ENCODE assay signal across 19 cellular contexts in the genomic region with DNA sequence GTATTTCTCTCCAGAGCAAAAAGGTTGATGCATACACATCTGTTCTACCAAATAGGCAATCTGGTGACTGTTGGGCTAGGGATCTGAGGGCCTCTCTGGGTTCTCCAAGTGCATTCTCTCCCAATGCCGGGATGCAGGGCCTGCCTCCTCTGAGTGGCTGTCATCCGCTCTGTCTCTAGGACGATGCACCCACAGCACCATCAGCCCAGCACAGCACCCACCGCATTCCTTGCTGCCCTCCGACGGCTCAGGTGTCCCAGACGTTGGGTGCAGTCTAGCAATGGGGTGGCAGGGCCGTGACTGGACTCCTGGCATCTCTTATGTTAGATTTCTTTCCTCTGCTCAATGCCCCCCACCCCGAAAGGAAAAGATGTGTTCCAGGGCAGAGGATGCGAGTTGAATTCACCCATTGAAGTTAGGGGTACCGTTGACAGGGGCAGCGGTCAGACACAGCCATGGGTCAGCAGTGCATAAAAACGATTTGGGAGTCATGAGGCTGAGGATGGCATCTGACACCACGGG.
DNase-seq lines count a peak whose midpoint lies in the region; ATAC-seq and TF ChIP-seq lines count a peak whose summit lies in the region.
"Had no signal": no experiment of that assay in that cellular context is flagged by ENCODE, and none has a peak within 500 bp of the region (broad histone marks: within the 10 kb centered on the region; RNA-seq: fewer than 3 reads in every experiment).

No MANE protein-coding gene starts in this region.

- H3K4me1 ChIP-seq in endodermal cell (ENCODE audit: control insufficient read depth, insufficient read depth, low read length) = no peaks in the 10 kb centered on the region
- no peaks in the 10 kb centered on the region for H3K4me1 ChIP-seq in prostate gland (replicated peaks)
- H3K4me1 ChIP-seq in gastrocnemius medialis = no peaks in the 10 kb centered on the region

- CTCF ChIA-PET in activated naive CD4-positive, alpha-beta T cell treated with anti-CD3 and anti-CD28 coated beads, Interleukin-2, amount 10 ng/mL, durations not matched to agents 7 days and 5 days (lab: Charles Lee) = no interaction called here

- no peaks in the 10 kb centered on the region for H3K36me3 ChIP-seq in endodermal cell (ENCODE audit: control insufficient read depth, insufficient read depth, low read length)
- H3K36me3 ChIP-seq in prostate gland = no peaks in the 10 kb centered on the region
- H3K36me3 ChIP-seq in gastrocnemius medialis = no peaks in the 10 kb centered on the region

- H3K27me3 Mint-ChIP-seq in activated naive CD4-positive, alpha-beta T cell treated with anti-CD3 and anti-CD28 coated beads, Interleukin-2, amount 50 U/mL, for 24 hours = peaks cover 18% of the 10 kb centered on the region
- peaks cover 18% of the 10 kb centered on the region for H3K27me3 Mint-ChIP-seq in activated naive CD4-positive, alpha-beta T cell treated with anti-CD3 and anti-CD28 coated beads, Interleukin-2, amount 10 ng/mL, durations not matched to agents 7 days and 5 days
- peaks cover 3% of the 10 kb centered on the region for H3K27me3 Mint-ChIP-seq in endodermal cell (ENCODE audit: insufficient read depth)

- no peaks in the 10 kb centered on the region for H3K4me1 Mint-ChIP-seq in activated naive CD4-positive, alpha-beta T cell treated with anti-CD3 and anti-CD28 coated beads, Interleukin-2, amount 50 U/mL, for 24 hours
- H3K4me1 Mint-ChIP-seq in activated naive CD4-positive, alpha-beta T cell treated with anti-CD3 and anti-CD28 coated beads, Interleukin-2, amount 10 ng/mL, durations not matched to agents 7 days and 5 days = no peaks in the 10 kb centered on the region
- H3K4me1 Mint-ChIP-seq in endodermal cell = peaks cover 14% of the 10 kb centered on the region
- H3K4me1 Mint-ChIP-seq: CD4-positive, alpha-beta memory T cell had no signal

- H3K36me3 Mint-ChIP-seq in activated naive CD4-positive, alpha-beta T cell treated with anti-CD3 and anti-CD28 coated beads, Interleukin-2, amount 50 U/mL, for 24 hours = peaks cover 3% of the 10 kb centered on the region
- no peaks in the 10 kb centered on the region for H3K36me3 Mint-ChIP-seq in activated naive CD4-positive, alpha-beta T cell treated with anti-CD3 and anti-CD28 coated beads, Interleukin-2, amount 10 ng/mL, durations not matched to agents 7 days and 5 days
- H3K36me3 Mint-ChIP-seq in endodermal cell (ENCODE audit: low read depth) = no peaks in the 10 kb centered on the region

- intact Hi-C loops in prostate gland (cut with DNase I) (no loop called here), gastrocnemius medialis (cut with DNase I; ENCODE audit: low total_unique reads) (no loop called here)

- no peak overlapping the region for H3K9ac ChIP-seq in endodermal cell (ENCODE audit: extremely low read depth, low read length, poor library complexity, severe bottlenecking)

- H3K27me3 ChIP-seq in endodermal cell (ENCODE audit: control insufficient read depth, insufficient read depth, low read length, poor library complexity, severe bottlenecking) (no peaks in the 10 kb centered on the region), prostate gland (replicated peaks; ENCODE audit: insufficient read depth) (no peaks in the 10 kb centered on the region), gastrocnemius medialis (no peaks in the 10 kb centered on the region)

- H3K27ac ChIP-seq in endodermal cell (ENCODE audit: low read depth, low read length) = no peak overlapping the region
- no peak overlapping the region for H3K27ac ChIP-seq in prostate gland
- no peak overlapping the region for H3K27ac ChIP-seq in gastrocnemius medialis

- TF ChIP-seq POLR2A in prostate gland (IDR thresholded peaks at IDR 0.05) (no peak), gastrocnemius medialis (IDR thresholded peaks at IDR 0.05) (no peak)

- H3K9me3 ChIP-seq in endodermal cell (ENCODE audit: control insufficient read depth, low read length) (peaks cover 39% of the 10 kb centered on the region), prostate gland (no peaks in the 10 kb centered on the region), gastrocnemius medialis (no peaks in the 10 kb centered on the region)

- peaks cover 16% of the 10 kb centered on the region for H3K9me3 Mint-ChIP-seq in activated naive CD4-positive, alpha-beta T cell treated with anti-CD3 and anti-CD28 coated beads, Interleukin-2, amount 50 U/mL, for 24 hours
- peaks cover 12% of the 10 kb centered on the region for H3K9me3 Mint-ChIP-seq in activated naive CD4-positive, alpha-beta T cell treated with anti-CD3 and anti-CD28 coated beads, Interleukin-2, amount 10 ng/mL, durations not matched to agents 7 days and 5 days
- peaks cover 46% of the 10 kb centered on the region for H3K9me3 Mint-ChIP-seq in endodermal cell

- H3K4me3 ChIP-seq in endodermal cell (ENCODE audit: low read length) (no peak overlapping the region), prostate gland (no peak overlapping the region), gastrocnemius medialis (no peak overlapping the region)

- WGBS in endodermal cell (ENCODE audit: insufficient coverage in 1 of 2, insufficient read length in 1 of 2), 2 experiments = 90 to 92% methylated on average over 12 to 14 of the region's 14 CpGs
- 91% methylated on average over 14 of the region's 14 CpGs for WGBS in prostate gland

- TF ChIP-seq CTCF in endodermal cell (conservative IDR thresholded peaks at IDR 0.05) (no peak), prostate gland (IDR thresholded peaks at IDR 0.05) (no peak), GM20000 (IDR thresholded peaks at IDR 0.05; ENCODE audit: extremely low read depth, missing control alignments) (no peak), gastrocnemius medialis (IDR thresholded peaks at IDR 0.05 in 4 of 5, conservative IDR thresholded peaks at IDR 0.05 in 1 of 5) (no peak)

- no peak overlapping the region for H3K4me3 Mint-ChIP-seq in activated naive CD4-positive, alpha-beta T cell treated with anti-CD3 and anti-CD28 coated beads, Interleukin-2, amount 50 U/mL, for 24 hours
- no peak overlapping the region for H3K4me3 Mint-ChIP-seq in activated naive CD4-positive, alpha-beta T cell treated with anti-CD3 and anti-CD28 coated beads, Interleukin-2, amount 10 ng/mL, durations not matched to agents 7 days and 5 days
- no peak overlapping the region for H3K4me3 Mint-ChIP-seq in endodermal cell
- H3K4me3 Mint-ChIP-seq: CD4-positive, alpha-beta memory T cell; H9 had no signal

- H3K27ac Mint-ChIP-seq in activated naive CD4-positive, alpha-beta T cell treated with anti-CD3 and anti-CD28 coated beads, Interleukin-2, amount 50 U/mL, for 24 hours = peak overlapping the region; percentile 55
- no peak overlapping the region for H3K27ac Mint-ChIP-seq in activated naive CD4-positive, alpha-beta T cell treated with anti-CD3 and anti-CD28 coated beads, Interleukin-2, amount 10 ng/mL, durations not matched to agents 7 days and 5 days
- no peak overlapping the region for H3K27ac Mint-ChIP-seq in endodermal cell
- H3K27ac Mint-ChIP-seq: CD4-positive, alpha-beta memory T cell; H9 had no signal

- no peak for ATAC-seq in HG03045 (IDR thresholded peaks at IDR 0.05; ENCODE audit: unreplicated experiment)
- no peak for ATAC-seq in gastrocnemius medialis
- ATAC-seq: HCT116 had no signal

- no peak for DNase-seq in activated naive CD4-positive, alpha-beta T cell treated with anti-CD3 and anti-CD28 coated beads, Interleukin-2, amount 10 ng/mL, durations not matched to agents 7 days and 5 days
- DNase-seq in endodermal cell (peak; percentile 31), mucosa of gallbladder (ENCODE audit: low spot score) (peak; percentile 2), prostate gland (ENCODE audit: low spot score) (peak; percentile 2), GM20000 (ENCODE audit: low spot score) (no peak), gastrocnemius medialis (no peak)
- DNase-seq: 8988T; C1 segment of cervical spinal cord; Calu3; CD4-positive, alpha-beta memory T cell; COR-L47; DMS53; DMS79 treated with DMSO at 0.1 percent for 48 hours; GF-D8; GOT3; H9 had no signal

- in situ Hi-C loops in gastrocnemius medialis (cut with MboI; ENCODE audit: low sequenced_read_pairs in 4 of 4) = no loop called here

Comparison
In these comparisons a context has a peak if more than half of its experiments do, and no peak if none do; other contexts are left out.
1. DNase-seq: peak in endodermal cell (single experiment), mucosa of gallbladder (single experiment) and prostate gland (single experiment); none in activated naive CD4-positive, alpha-beta T cell treated with anti-CD3 and anti-CD28 coated beads, Interleukin-2, amount 10 ng/mL, durations not matched to agents 7 days and 5 days (single experiment), GM20000 (single experiment) and gastrocnemius medialis (0 of 2).